In genomic region chr7:76626581-76626980, GRCh38 we compare ENCODE assay signal across 1 cellular context.
TF ChIP-seq lines count a peak whose summit lies in the region.

No MANE protein-coding gene starts in this region.

TF ChIP-seq in HepG2, 621 proteins besides CTCF, POLR2A, EP300 and RAD21:
- TF ChIP-seq ZFX (CRISPR knock-in tag; IDR thresholded peaks at IDR 0.05; ENCODE audit: low read depth) (peak; percentile 59), UBTF (CRISPR knock-in tag; IDR thresholded peaks at IDR 0.05) (peak; percentile 47; the same call in 1 of the 2 replicates), ZNF563 (CRISPR knock-in tag; IDR thresholded peaks at IDR 0.05) (0 out of 2 replicates have a peak, but pooled peaks have one; percentile 0), TBX2 (CRISPR knock-in tag; IDR thresholded peaks at IDR 0.05; ENCODE audit: borderline replicate concordance) (0 out of 2 replicates have a peak, but pooled peaks have one; percentile 8), AGO1 (IDR thresholded peaks at IDR 0.05; ENCODE audit: low read depth, low read length, poor library complexity, severe bottlenecking) (peak; percentile 9), SAFB2 (CRISPR knock-in tag; IDR thresholded peaks at IDR 0.05; ENCODE audit: borderline replicate concordance, low read depth) (peak; percentile 17; the same call in 1 of the 2 replicates), SALL1 (CRISPR knock-in tag; IDR thresholded peaks at IDR 0.05) (0 out of 2 replicates have a peak, but pooled peaks have one; percentile 7), KDM2A (CRISPR knock-in tag; IDR thresholded peaks at IDR 0.05; ENCODE audit: borderline replicate concordance, low read depth) (peak; percentile 69), PHF8 (CRISPR knock-in tag; IDR thresholded peaks at IDR 0.05) (peak; percentile 2; the same call in 1 of the 2 replicates)
- TF ChIP-seq, protein P1, sequence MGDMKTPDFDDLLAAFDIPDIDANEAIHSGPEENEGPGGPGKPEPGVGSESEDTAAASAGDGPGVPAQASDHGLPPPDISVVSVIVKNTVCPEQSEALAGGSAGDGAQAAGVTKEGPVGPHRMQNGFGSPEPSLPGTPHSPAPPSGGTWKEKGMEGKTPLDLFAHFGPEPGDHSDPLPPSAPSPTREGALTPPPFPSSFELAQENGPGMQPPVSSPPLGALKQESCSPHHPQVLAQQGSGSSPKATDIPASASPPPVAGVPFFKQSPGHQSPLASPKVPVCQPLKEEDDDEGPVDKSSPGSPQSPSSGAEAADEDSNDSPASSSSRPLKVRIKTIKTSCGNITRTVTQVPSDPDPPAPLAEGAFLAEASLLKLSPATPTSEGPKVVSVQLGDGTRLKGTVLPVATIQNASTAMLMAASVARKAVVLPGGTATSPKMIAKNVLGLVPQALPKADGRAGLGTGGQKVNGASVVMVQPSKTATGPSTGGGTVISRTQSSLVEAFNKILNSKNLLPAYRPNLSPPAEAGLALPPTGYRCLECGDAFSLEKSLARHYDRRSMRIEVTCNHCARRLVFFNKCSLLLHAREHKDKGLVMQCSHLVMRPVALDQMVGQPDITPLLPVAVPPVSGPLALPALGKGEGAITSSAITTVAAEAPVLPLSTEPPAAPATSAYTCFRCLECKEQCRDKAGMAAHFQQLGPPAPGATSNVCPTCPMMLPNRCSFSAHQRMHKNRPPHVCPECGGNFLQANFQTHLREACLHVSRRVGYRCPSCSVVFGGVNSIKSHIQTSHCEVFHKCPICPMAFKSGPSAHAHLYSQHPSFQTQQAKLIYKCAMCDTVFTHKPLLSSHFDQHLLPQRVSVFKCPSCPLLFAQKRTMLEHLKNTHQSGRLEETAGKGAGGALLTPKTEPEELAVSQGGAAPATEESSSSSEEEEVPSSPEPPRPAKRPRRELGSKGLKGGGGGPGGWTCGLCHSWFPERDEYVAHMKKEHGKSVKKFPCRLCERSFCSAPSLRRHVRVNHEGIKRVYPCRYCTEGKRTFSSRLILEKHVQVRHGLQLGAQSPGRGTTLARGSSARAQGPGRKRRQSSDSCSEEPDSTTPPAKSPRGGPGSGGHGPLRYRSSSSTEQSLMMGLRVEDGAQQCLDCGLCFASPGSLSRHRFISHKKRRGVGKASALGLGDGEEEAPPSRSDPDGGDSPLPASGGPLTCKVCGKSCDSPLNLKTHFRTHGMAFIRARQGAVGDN (CRISPR knock-in tag; IDR thresholded peaks at IDR 0.05), result peak; percentile 42; the same call in 1 of the 2 replicates
TF ChIP-seq in HepG2: peak in this region for 10; not testable (repeated sequence) for 611.
